9 cellular contexts compared by ENCODE assay signal in the genomic region with DNA sequence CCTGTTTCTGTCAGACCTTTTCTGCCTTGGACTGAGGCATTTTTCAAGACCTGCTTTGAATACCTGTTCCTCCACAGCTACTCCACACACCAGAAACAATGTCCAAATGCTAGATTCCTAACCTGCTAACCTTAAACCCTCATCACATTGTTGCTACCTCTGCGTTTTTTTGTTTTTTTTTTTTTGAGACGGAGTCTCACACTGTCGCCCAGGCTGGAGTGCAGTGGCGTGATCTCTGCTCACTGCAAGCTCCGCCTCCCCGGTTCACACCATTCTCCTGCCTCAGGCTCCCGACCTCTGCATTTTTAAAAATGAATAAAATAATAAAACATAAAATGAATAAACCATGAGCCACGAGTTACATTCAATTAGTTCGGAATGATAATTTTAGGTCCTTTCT. TPM values are rescaled to one million over a fixed set of nuclear protein-coding genes. Genes with fewer than 3 reads are reported as not detected.
DNase-seq lines count a peak whose midpoint lies in the region; ATAC-seq, FAIRE-seq and TF ChIP-seq lines count a peak whose summit lies in the region.
"Had no signal": no experiment of that assay in that cellular context is flagged by ENCODE, and none has a peak within 500 bp of the region (broad histone marks: within the 10 kb centered on the region; RNA-seq: fewer than 3 reads in every experiment).

No MANE protein-coding gene starts in this region.

- peak overlapping the region; percentile 90 to 100 (median 98) for H3K4me3 ChIP-seq in keratinocyte (ENCODE audit: control insufficient read depth in 2 of 3, extremely low read depth in 1 of 3, insufficient read depth in 2 of 3, low read depth in 1 of 3, low read length in 3 of 3)
- peak overlapping the region in 1 of 2 donors; percentile 82 for H3K4me3 ChIP-seq in testis

- H3K9me3 Mint-ChIP-seq in activated T-cell treated with anti-CD3 and anti-CD28 coated beads, Interleukin-2, amount 50 U/mL, for 4 hours: no peaks in the 10 kb centered on the region
- no peaks in the 10 kb centered on the region for H3K9me3 Mint-ChIP-seq in activated CD8-positive, alpha-beta T cell treated with anti-CD3 and anti-CD28 coated beads for 36 hours

- no peaks in the 10 kb centered on the region for H3K36me3 Mint-ChIP-seq in activated T-cell treated with anti-CD3 and anti-CD28 coated beads, Interleukin-2, amount 50 U/mL, for 4 hours (ENCODE audit: insufficient read depth)
- H3K36me3 Mint-ChIP-seq in activated CD8-positive, alpha-beta T cell treated with anti-CD3 and anti-CD28 coated beads for 36 hours (ENCODE audit: low read depth): peaks cover 5% of the 10 kb centered on the region

- intact Hi-C loops in activated CD8-positive, alpha-beta T cell treated with anti-CD3 and anti-CD28 coated beads for 36 hours (cut with micrococcal nuclease): loop anchor here (2.0 to 10.0 kb wide), 4 partner anchors 26 to 318 kb away; partner anchors contain the start of gene MTCH1
- intact Hi-C loops in testis (cut with DNase I; ENCODE audit: low total_unique reads): loop anchor here (10.0 kb wide), 1 partner anchor 98 kb away; the partner anchor contains the start of gene MTCH1
- intact Hi-C loops in posterior vena cava (cut with DNase I): loop anchor here in 1 of 2 donors (5.0 to 10.0 kb wide), 2 partner anchors 128 to 310 kb away; no protein-coding TSS in a partner anchor

- CTCF ChIA-PET in activated CD8-positive, alpha-beta T cell treated with anti-CD3 and anti-CD28 coated beads for 36 hours (lab: Charles Lee): interaction anchor here (1.4 to 8.9 kb wide), 2 partner anchors 15 to 133 kb away, joined by 6 to 108 read pairs; no protein-coding TSS in a partner anchor

- peak overlapping the region; percentile 83 for H3K27ac Mint-ChIP-seq in activated CD8-positive, alpha-beta T cell treated with anti-CD3 and anti-CD28 coated beads for 36 hours

- FAIRE-seq in keratinocyte (lab: Jason Lieb, UNC): no peak

- H3K9me3 ChIP-seq in keratinocyte (ENCODE audit: control insufficient read depth, low read depth, low read length): no peaks in the 10 kb centered on the region
- H3K9me3 ChIP-seq in testis: no peaks in the 10 kb centered on the region
- H3K9me3 ChIP-seq: gastroesophageal sphincter had no signal

- H3K4me1 Mint-ChIP-seq in activated T-cell treated with anti-CD3 and anti-CD28 coated beads, Interleukin-2, amount 50 U/mL, for 4 hours (ENCODE audit: low read depth): peaks cover 33% of the 10 kb centered on the region
- H3K4me1 Mint-ChIP-seq in activated CD8-positive, alpha-beta T cell treated with anti-CD3 and anti-CD28 coated beads for 36 hours (ENCODE audit: low read depth): peaks cover 35% of the 10 kb centered on the region

- no peaks in the 10 kb centered on the region for H3K27me3 ChIP-seq in keratinocyte (ENCODE audit: control insufficient read depth, extremely low read depth, insufficient read depth, low read length)
- no peaks in the 10 kb centered on the region for H3K27me3 ChIP-seq in testis
- H3K27me3 ChIP-seq: gastroesophageal sphincter had no signal

- H3K9me1 ChIP-seq in keratinocyte (ENCODE audit: control insufficient read depth, extremely low read depth, insufficient read depth, low read length): no peaks in the 10 kb centered on the region

- peak overlapping the region; percentile 93 for H3K9ac ChIP-seq in keratinocyte (ENCODE audit: control insufficient read depth, extremely low read depth, insufficient read depth, low read length)

- ATAC-seq in activated T-cell treated with anti-CD3 and anti-CD28 coated beads, Interleukin-2, amount 50 U/mL, for 4 hours: no peak
- ATAC-seq in activated CD8-positive, alpha-beta T cell treated with anti-CD3 and anti-CD28 coated beads for 36 hours: no peak
- ATAC-seq in HG02938 (IDR thresholded peaks at IDR 0.05; ENCODE audit: unreplicated experiment): no peak
- ATAC-seq: gastroesophageal sphincter had no signal

- 40 to 48% methylated on average over 9 of the region's 9 CpGs for WGBS in testis, 2 donors

- TF ChIP-seq CTCF in activated CD8-positive, alpha-beta T cell treated with anti-CD3 and anti-CD28 coated beads for 36 hours (IDR thresholded peaks at IDR 0.05): no peak
- no peak for TF ChIP-seq CTCF in keratinocyte (optimal IDR thresholded peaks at IDR 0.05 in 1 of 3, IDR thresholded peaks at IDR 0.05 in 1 of 3, conservative IDR thresholded peaks at IDR 0.05 in 1 of 3; ENCODE audit: extremely low read depth in 1 of 3, insufficient read depth in 2 of 3, low read length in 3 of 3)
- no peak for TF ChIP-seq CTCF in testis (IDR thresholded peaks at IDR 0.05)

- peaks cover 28% of the 10 kb centered on the region for H3K79me2 ChIP-seq in keratinocyte (ENCODE audit: control insufficient read depth, insufficient read depth, low read length)

- dilution Hi-C loops in keratinocyte (cut with MboI; ENCODE audit: extremely low pct_ligation_motif_present, low sequenced_read_pairs): no loop called here

- POLR2A ChIA-PET in activated CD8-positive, alpha-beta T cell treated with anti-CD3 and anti-CD28 coated beads for 36 hours (lab: Charles Lee): interaction anchor here (1.5 to 2.3 kb wide), 2 partner anchors 8 to 95 kb away, joined by 6 to 8 read pairs; no protein-coding TSS in a partner anchor

- no peak for TF ChIP-seq POLR2A in testis (IDR thresholded peaks at IDR 0.05)

- H3K4me3 Mint-ChIP-seq in activated T-cell treated with anti-CD3 and anti-CD28 coated beads, Interleukin-2, amount 50 U/mL, for 4 hours: peak overlapping the region; percentile 93
- H3K4me3 Mint-ChIP-seq in activated CD8-positive, alpha-beta T cell treated with anti-CD3 and anti-CD28 coated beads for 36 hours: peak overlapping the region; percentile 94

- DNase-seq in activated T-cell treated with anti-CD3 and anti-CD28 coated beads, Interleukin-2, amount 50 U/mL, for 4 hours: no peak
- no peak for DNase-seq in activated T-cell treated with anti-CD3 and anti-CD28 coated beads for 4 hours
- no peak for DNase-seq in activated CD8-positive, alpha-beta T cell treated with anti-CD3 and anti-CD28 coated beads for 36 hours
- DNase-seq in keratinocyte (ENCODE audit: low read depth, low spot score): no peak
- no peak for DNase-seq in testis
- no peak for DNase-seq in posterior vena cava (ENCODE audit: low spot score)
- DNase-seq in stimulated activated CD4-positive, alpha-beta T cell treated with anti-CD3 and anti-CD28 coated beads, Interleukin-4, amount 100 ng/mL, for 1 hour: no peak

- H3K4me2 ChIP-seq in keratinocyte (ENCODE audit: control insufficient read depth, extremely low read depth, insufficient read depth, low read depth, low read length): peak overlapping the region; percentile 88

- no peaks in the 10 kb centered on the region for H4K20me1 ChIP-seq in keratinocyte (ENCODE audit: control insufficient read depth, extremely low read depth, insufficient read depth, low read length)

- H3K36me3 ChIP-seq in keratinocyte (ENCODE audit: control insufficient read depth in 2 of 2, extremely low read depth in 1 of 2, insufficient read depth in 2 of 2, low read length in 2 of 2): no peaks in the 10 kb centered on the region
- H3K36me3 ChIP-seq in testis (ENCODE audit: low read depth, missing control alignments): no peaks in the 10 kb centered on the region

- H3K27me3 Mint-ChIP-seq in activated T-cell treated with anti-CD3 and anti-CD28 coated beads, Interleukin-2, amount 50 U/mL, for 4 hours (ENCODE audit: low read depth): no peaks in the 10 kb centered on the region
- H3K27me3 Mint-ChIP-seq in activated CD8-positive, alpha-beta T cell treated with anti-CD3 and anti-CD28 coated beads for 36 hours: no peaks in the 10 kb centered on the region

- H3K4me1 ChIP-seq in keratinocyte (ENCODE audit: control insufficient read depth, extremely low read depth, insufficient read depth, low read length) (peaks cover 11% of the 10 kb centered on the region), testis (peaks cover 35% of the 10 kb centered on the region)

- H2AFZ ChIP-seq in keratinocyte (ENCODE audit: control insufficient read depth, low read length): no peak overlapping the region

- H3K27ac ChIP-seq in keratinocyte (ENCODE audit: control insufficient read depth, insufficient read depth, low read length): peak overlapping the region; percentile 13
- H3K27ac ChIP-seq in testis: peak overlapping the region; percentile 10 to 83

RNA-seq across cellular contexts. Expression of gene C6orf89, which starts 1.2 kb away (rescaled TPM):
- total RNA-seq in activated T-cell treated with anti-CD3 and anti-CD28 coated beads, Interleukin-2, amount 50 U/mL, for 4 hours: 10 to 100 TPM; 27.2 to 27.7 (median 27.4) TPM
- 10 to 100 TPM; 24.7 to 29.8 TPM for total RNA-seq in activated CD8-positive, alpha-beta T cell treated with anti-CD3 and anti-CD28 coated beads for 36 hours
- polyA plus RNA-seq in keratinocyte: 29.0 to 34.9 TPM (median 31.0 TPM) in 3 replicates
- 10.6 TPM for polyA plus RNA-seq in keratinocyte (2011; ENCODE audit: low read depth)
- polyA plus RNA-seq in keratinocyte (2011; cell fraction: cytosol; rRNA removed): 16.6 and 25.5 TPM in 2 replicates
- polyA plus RNA-seq in keratinocyte (2011; cell fraction: nucleus; rRNA removed): 53.2 and 56.2 TPM in 2 replicates
- 24.2 and 27.1 TPM in 2 replicates for polyA plus RNA-seq in keratinocyte (2012; ENCODE audit: low replicate concordance)
- polyA minus RNA-seq in keratinocyte: 22.0 to 34.1 TPM (median 30.7 TPM) in 3 replicates
- 7.5 TPM for polyA minus RNA-seq in keratinocyte (2011; cell fraction: cytosol; rRNA and poly(A)+ RNA removed)
- polyA minus RNA-seq in keratinocyte (2011; cell fraction: nucleus; rRNA and poly(A)+ RNA removed): 21.6 and 42.5 TPM in 2 replicates
- total RNA-seq in testis: 10 to 100 TPM; 78.9 to 80.3 TPM
- polyA plus RNA-seq in testis (ENCODE audit: insufficient read depth, low read depth, low replicate concordance): 93.6 TPM
- 10 to 100 TPM; 56.5 to 59.9 TPM for total RNA-seq in posterior vena cava

RNA-seq across cellular contexts. Expression of gene PPIL1, which starts 12.3 kb away (rescaled TPM):
- total RNA-seq in activated T-cell treated with anti-CD3 and anti-CD28 coated beads, Interleukin-2, amount 50 U/mL, for 4 hours: 10 to 100 TPM; 79.9 to 82.7 (median 81.5) TPM
- 10 to 100 TPM; 34.5 to 35.6 TPM for total RNA-seq in activated CD8-positive, alpha-beta T cell treated with anti-CD3 and anti-CD28 coated beads for 36 hours
- polyA plus RNA-seq in keratinocyte (36.7 to 45.5 TPM (median 42.5 TPM) in 3 replicates), testis (ENCODE audit: insufficient read depth, low read depth, low replicate concordance) (41.2 TPM)
- polyA plus RNA-seq in keratinocyte (2011; ENCODE audit: low read depth): 33.5 TPM
- 32.4 and 63.7 TPM in 2 replicates for polyA plus RNA-seq in keratinocyte (2011; cell fraction: cytosol; rRNA removed)
- 14.8 and 15.8 TPM in 2 replicates for polyA plus RNA-seq in keratinocyte (2011; cell fraction: nucleus; rRNA removed)
- polyA plus RNA-seq in keratinocyte (2012; ENCODE audit: low replicate concordance): 22.2 and 32.8 TPM in 2 replicates
- polyA minus RNA-seq in keratinocyte: 21.5 to 54.4 TPM (median 40.1 TPM) in 3 replicates
- 28.4 TPM for polyA minus RNA-seq in keratinocyte (2011; cell fraction: cytosol; rRNA and poly(A)+ RNA removed)
- polyA minus RNA-seq in keratinocyte (2011; cell fraction: nucleus; rRNA and poly(A)+ RNA removed): 9.1 and 12.2 TPM in 2 replicates
- total RNA-seq in testis (10 to 100 TPM; 35.0 to 39.4 TPM), posterior vena cava (10 to 100 TPM; 18.3 to 20.3 TPM)

RNA-seq across cellular contexts. Expression of gene CPNE5, which starts 47.7 kb away (rescaled TPM):
- total RNA-seq in activated T-cell treated with anti-CD3 and anti-CD28 coated beads, Interleukin-2, amount 50 U/mL, for 4 hours: under 1 TPM; 0.26 to 0.52 (median 0.28) TPM
- 1 to 10 TPM in 1 of 2 experiments, under 1 TPM in 1; 0.69 to 1.2 TPM for total RNA-seq in activated CD8-positive, alpha-beta T cell treated with anti-CD3 and anti-CD28 coated beads for 36 hours
- 0.02 to 0.09 TPM (median 0.05 TPM) in 3 replicates for polyA plus RNA-seq in keratinocyte
- polyA plus RNA-seq in keratinocyte (2011; ENCODE audit: low read depth): not detected
- 0.06 TPM in 1 of 2 replicates, not detected in the other for polyA plus RNA-seq in keratinocyte (2011; cell fraction: cytosol; rRNA removed)
- polyA plus RNA-seq in keratinocyte (2011; cell fraction: nucleus; rRNA removed): not detected in 2 replicates
- not detected in 2 replicates for polyA plus RNA-seq in keratinocyte (2012; ENCODE audit: low replicate concordance)
- polyA minus RNA-seq in keratinocyte: not detected in 3 replicates
- polyA minus RNA-seq in keratinocyte (2011; cell fraction: cytosol; rRNA and poly(A)+ RNA removed): not detected
- not detected in 2 replicates for polyA minus RNA-seq in keratinocyte (2011; cell fraction: nucleus; rRNA and poly(A)+ RNA removed)
- total RNA-seq in testis: 100 to 1,000 TPM in 1 of 2 donors, 10 to 100 TPM in 1; 97.8 to 137 TPM
- 44.2 TPM for polyA plus RNA-seq in testis (ENCODE audit: insufficient read depth, low read depth, low replicate concordance)
- total RNA-seq in posterior vena cava: 1 to 10 TPM; 5.2 to 5.4 TPM

Comparison
In these comparisons a context has a peak if more than half of its experiments do, and no peak if none do; other contexts are left out.
1. RNA of gene CPNE5, which starts 47.7 kb away (total RNA-seq): 97.8 to 137 TPM in testis; 5.2 to 5.4 TPM in posterior vena cava, 0.69 to 1.2 TPM in activated CD8-positive, alpha-beta T cell treated with anti-CD3 and anti-CD28 coated beads for 36 hours and 0.26 to 0.52 TPM in activated T-cell treated with anti-CD3 and anti-CD28 coated beads, Interleukin-2, amount 50 U/mL, for 4 hours; every median in the first group is over 10 times any median in the second.